1 cellular context compared by ENCODE assay signal in genomic region chr1:175097361-175097760, GRCh38.
TF ChIP-seq lines count a peak whose summit lies in the region.

No MANE protein-coding gene starts in this region.

TF ChIP-seq in WTC11, 78 proteins besides CTCF, POLR2A, EP300 and RAD21 (continued from another document):
- no peak for TF ChIP-seq STAT6 (CRISPR knock-in tag; conservative IDR thresholded peaks at IDR 0.05; ENCODE audit: low read depth)
- no peak for TF ChIP-seq AFF4 (CRISPR knock-in tag; IDR thresholded peaks at IDR 0.05; ENCODE audit: borderline replicate concordance)
- TF ChIP-seq, protein P1, sequence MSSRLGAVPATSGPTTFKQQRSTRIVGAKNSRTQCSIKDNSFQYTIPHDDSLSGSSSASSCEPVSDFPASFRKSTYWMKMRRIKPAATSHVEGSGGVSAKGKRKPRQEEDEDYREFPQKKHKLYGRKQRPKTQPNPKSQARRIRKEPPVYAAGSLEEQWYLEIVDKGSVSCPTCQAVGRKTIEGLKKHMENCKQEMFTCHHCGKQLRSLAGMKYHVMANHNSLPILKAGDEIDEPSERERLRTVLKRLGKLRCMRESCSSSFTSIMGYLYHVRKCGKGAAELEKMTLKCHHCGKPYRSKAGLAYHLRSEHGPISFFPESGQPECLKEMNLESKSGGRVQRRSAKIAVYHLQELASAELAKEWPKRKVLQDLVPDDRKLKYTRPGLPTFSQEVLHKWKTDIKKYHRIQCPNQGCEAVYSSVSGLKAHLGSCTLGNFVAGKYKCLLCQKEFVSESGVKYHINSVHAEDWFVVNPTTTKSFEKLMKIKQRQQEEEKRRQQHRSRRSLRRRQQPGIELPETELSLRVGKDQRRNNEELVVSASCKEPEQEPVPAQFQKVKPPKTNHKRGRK (CRISPR knock-in tag; IDR thresholded peaks at IDR 0.05; ENCODE audit: borderline replicate concordance), result no peak
